8 cellular contexts compared by ENCODE assay signal in genomic region chr2:44087037-44087713, GRCh38.
DNase-seq lines count a peak whose midpoint lies in the region; ATAC-seq and TF ChIP-seq lines count a peak whose summit lies in the region.

No MANE protein-coding gene starts in this region.

- H3K27me3 ChIP-seq in esophagus (ENCODE audit: control insufficient read depth in 1 of 2, insufficient read depth in 2 of 2, low read length in 2 of 2) = no peaks in the 10 kb centered on the region
- no peaks in the 10 kb centered on the region for H3K27me3 ChIP-seq in mucosa of stomach (ENCODE audit: control insufficient read depth, insufficient read depth, low read length)

- H3K36me3 Mint-ChIP-seq in activated T-cell treated with anti-CD3 and anti-CD28 coated beads, Interleukin-2, amount 50 U/mL, for 24 hours (ENCODE audit: low read depth) = no peaks in the 10 kb centered on the region

- peak; percentile 91 for TF ChIP-seq RAD21 in Ishikawa (IDR thresholded peaks at IDR 0.05; ENCODE audit: low read depth)

- H3K4me3 Mint-ChIP-seq in activated T-cell treated with anti-CD3 and anti-CD28 coated beads, Interleukin-2, amount 50 U/mL, for 24 hours = peak overlapping the region; percentile 72

- no peak overlapping the region for H3K27ac ChIP-seq in esophagus (ENCODE audit: low read depth in 2 of 2, low read length in 1 of 2)

- TF ChIP-seq EP300 in Ishikawa (IDR thresholded peaks at IDR 0.05; ENCODE audit: borderline replicate concordance) = no peak

- peaks cover 25% of the 10 kb centered on the region for H3K4me1 Mint-ChIP-seq in activated T-cell treated with anti-CD3 and anti-CD28 coated beads, Interleukin-2, amount 50 U/mL, for 24 hours (ENCODE audit: low read depth)

- peak overlapping the region; percentile 8 to 45 for H3K4me3 ChIP-seq in esophagus (ENCODE audit: low read depth in 1 of 2, low read length in 2 of 2)
- peak overlapping the region; percentile 60 for H3K4me3 ChIP-seq in mucosa of stomach (ENCODE audit: low read length)

- H3K9me3 ChIP-seq in esophagus (ENCODE audit: control insufficient read depth in 2 of 2, insufficient read depth in 1 of 2, low read depth in 1 of 2, low read length in 1 of 2) (no peaks in the 10 kb centered on the region), mucosa of stomach (ENCODE audit: control insufficient read depth, low read length) (no peaks in the 10 kb centered on the region)

- DNase-seq in COLO668 (lab: John Stamatoyannopoulos, UW; ENCODE audit: unreplicated experiment) (peak; percentile 82), OCI-M2 (lab: John Stamatoyannopoulos, UW; ENCODE audit: unreplicated experiment) (peak; percentile 25)
- peak; percentile 90 for DNase-seq in activated T-cell treated with anti-CD3 and anti-CD28 coated beads, Interleukin-2, amount 50 U/mL, for 24 hours
- DNase-seq in stimulated activated CD8-positive, alpha-beta memory T cell treated with anti-CD3 and anti-CD28 coated beads, Interleukin-4, amount 100 ng/mL, for 24 hours (ENCODE audit: low read depth) = peak; percentile 68

- no peaks in the 10 kb centered on the region for H3K9me3 Mint-ChIP-seq in activated T-cell treated with anti-CD3 and anti-CD28 coated beads, Interleukin-2, amount 50 U/mL, for 24 hours

- H3K36me3 ChIP-seq in esophagus (ENCODE audit: control insufficient read depth in 2 of 2, insufficient read depth in 2 of 2, low read length in 1 of 2) = no peaks in the 10 kb centered on the region
- H3K36me3 ChIP-seq in mucosa of stomach (ENCODE audit: control insufficient read depth, insufficient read depth, low read length) = no peaks in the 10 kb centered on the region

- H3K9ac ChIP-seq in mucosa of stomach (ENCODE audit: low read length) = peak overlapping the region; percentile 57

- no peaks in the 10 kb centered on the region for H3K27me3 Mint-ChIP-seq in activated T-cell treated with anti-CD3 and anti-CD28 coated beads, Interleukin-2, amount 50 U/mL, for 24 hours

- 8 to 10% methylated on average over 29 of the region's 29 CpGs for WGBS in esophagus, 2 donors

- H3K4me1 ChIP-seq in esophagus (ENCODE audit: control insufficient read depth in 2 of 2, insufficient read depth in 2 of 2, low read length in 1 of 2) (no peaks in the 10 kb centered on the region), mucosa of stomach (ENCODE audit: control insufficient read depth, insufficient read depth, low read length) (peaks cover 15% of the 10 kb centered on the region)

- peak overlapping the region; percentile 84 for H3K27ac Mint-ChIP-seq in activated T-cell treated with anti-CD3 and anti-CD28 coated beads, Interleukin-2, amount 50 U/mL, for 24 hours

- ATAC-seq in GM21381 (IDR thresholded peaks at IDR 0.05; ENCODE audit: unreplicated experiment) = peak; percentile 71

TF ChIP-seq in Ishikawa, 13 proteins besides CTCF, POLR2A, EP300 and RAD21:
- TF ChIP-seq CREB1 (IDR thresholded peaks at IDR 0.05; ENCODE audit: low read depth) = 0 out of 2 replicates have a peak, but pooled peaks have one; percentile 51
- TF ChIP-seq NFIC (IDR thresholded peaks at IDR 0.05) = no peak
- TF ChIP-seq ZBTB7A (IDR thresholded peaks at IDR 0.05; ENCODE audit: low read depth) = no peak
- no peak for TF ChIP-seq TAF1 (IDR thresholded peaks at IDR 0.05; ENCODE audit: low read depth)
- TF ChIP-seq USF1 (IDR thresholded peaks at IDR 0.05) = no peak
- TF ChIP-seq MAX (IDR thresholded peaks at IDR 0.05) = peak; percentile 30; the same call in 1 of the 2 replicates
- peak; percentile 51; the same call in 1 of the 2 replicates for TF ChIP-seq YY1 (IDR thresholded peaks at IDR 0.05; ENCODE audit: low read depth)
- TF ChIP-seq FOXM1 (IDR thresholded peaks at IDR 0.05; ENCODE audit: borderline replicate concordance, low read depth) = no peak
- TF ChIP-seq TCF12 (IDR thresholded peaks at IDR 0.05; ENCODE audit: low read depth) = no peak
- no peak for TF ChIP-seq EGR1 (IDR thresholded peaks at IDR 0.05)
- TF ChIP-seq TEAD4 (IDR thresholded peaks at IDR 0.05) = no peak
- TF ChIP-seq CEBPB (IDR thresholded peaks at IDR 0.05) = no peak
- no peak for TF ChIP-seq REST (IDR thresholded peaks at IDR 0.05; ENCODE audit: low read depth)

Comparison
In these comparisons a context has a peak if more than half of its experiments do, and no peak if none do; other contexts are left out.
1. DNase-seq: peak in every context shown above with its lines; median percentile 90 in activated T-cell treated with anti-CD3 and anti-CD28 coated beads, Interleukin-2, amount 50 U/mL, for 24 hours; 82 in COLO668; 68 in stimulated activated CD8-positive, alpha-beta memory T cell treated with anti-CD3 and anti-CD28 coated beads, Interleukin-4, amount 100 ng/mL, for 24 hours; 25 in OCI-M2.